ENCODE assay signal across 27 cellular contexts in genomic region chr19:28066988-28067387, GRCh38.
"Had no signal": no experiment of that assay in that cellular context is flagged by ENCODE, and none has a peak within 500 bp of the region (broad histone marks: within the 10 kb centered on the region; RNA-seq: fewer than 3 reads in every experiment).

No MANE protein-coding gene starts in this region.

- H3K27me3 ChIP-seq: esophagus squamous epithelium, heart right ventricle, left lung, neutrophil, right atrium auricular region, stomach, thyroid gland, uterus had no signal

- H3K4me1 Mint-ChIP-seq: natural killer cell had no signal

- H3K27ac Mint-ChIP-seq: natural killer cell, type B pancreatic cell had no signal

- H3K9me3 Mint-ChIP-seq: type B pancreatic cell had no signal

- H3K27me3 Mint-ChIP-seq: type B pancreatic cell had no signal

- H3K4me2 ChIP-seq: smooth muscle cell had no signal

- H3K4me1 ChIP-seq: esophagus squamous epithelium, heart right ventricle, left lung, lower lobe of right lung, prostate gland, right atrium auricular region, stomach, thyroid gland, uterus had no signal

- H3K27ac ChIP-seq: coronary artery, esophagus squamous epithelium, heart right ventricle, left lung, lower lobe of right lung, neutrophil, prostate gland, right atrium auricular region, stomach, thyroid gland, uterus had no signal

- H3K4me3 ChIP-seq: coronary artery, esophagus squamous epithelium, heart right ventricle, left lung, lower lobe of right lung, prostate gland, right atrium auricular region, smooth muscle cell, stomach, thyroid gland, uterus had no signal

- ATAC-seq: heart right ventricle, left cardiac atrium, left lung, natural killer cell, sciatic nerve had no signal

- H3K36me3 ChIP-seq: esophagus squamous epithelium, heart right ventricle, left lung, lower lobe of right lung, neutrophil, prostate gland, right atrium auricular region, stomach, thyroid gland, uterus had no signal

- H3K36me3 Mint-ChIP-seq: natural killer cell, type B pancreatic cell had no signal

- DNase-seq: dermis blood vessel endothelial cell; effector memory CD4-positive, alpha-beta T cell; erythroblast; esophagus squamous epithelium; foreskin melanocyte; glutamatergic neuron; heart right ventricle; hypothalamus; left cardiac atrium; left lung; lower lobe of right lung; natural killer cell; stimulated activated CD4-positive, alpha-beta T cell treated with anti-CD3 and anti-CD28 coated beads, Interleukin-12 subunit alpha, Interleukin-12 subunit beta, amount 100 ng/mL, for 4 hours; stimulated activated CD4-positive, alpha-beta T cell treated with anti-CD3 and anti-CD28 coated beads, Interleukin-1b, Interleukin-23, amount 100 ng/mL, for 48 hours; stimulated activated CD4-positive, alpha-beta T cell treated with anti-CD3 and anti-CD28 coated beads, Interleukin-4, amount 100 ng/mL, for 1 hour; stimulated activated CD8-positive, alpha-beta memory T cell treated with anti-CD3 and anti-CD28 coated beads, Interleukin-4, amount 100 ng/mL, for 48 hours; stimulated activated naive CD4-positive, alpha-beta T cell treated with Interleukin-2 at 50 U/mL for 16 hours; stomach; thyroid gland; uterus had no signal

- H3K4me3 Mint-ChIP-seq: natural killer cell, type B pancreatic cell had no signal

- H3K9me3 ChIP-seq: heart right ventricle, lower lobe of right lung, neutrophil, prostate gland, right atrium auricular region, thyroid gland, uterus had no signal
